Comparison of ENCODE assay signal across 26 cellular contexts in genomic region chr19:55171440-55171839, GRCh38. TPM values are rescaled to one million over a fixed set of nuclear protein-coding genes. Genes with fewer than 3 reads are reported as not detected.
"Had no signal": no experiment of that assay in that cellular context is flagged by ENCODE, and none has a peak within 500 bp of the region (broad histone marks: within the 10 kb centered on the region; RNA-seq: fewer than 3 reads in every experiment).

No MANE protein-coding gene starts in this region.

- H3K36me3 Mint-ChIP-seq: T-cell had no signal

- H3K27ac ChIP-seq: ascending aorta, colonic mucosa, dorsolateral prefrontal cortex, esophagus squamous epithelium, gastrocnemius medialis, heart left ventricle, sigmoid colon, transverse colon, vagina had no signal

- H3K4me3 ChIP-seq: ascending aorta, colonic mucosa, dorsolateral prefrontal cortex, esophagus squamous epithelium, gastrocnemius medialis, heart left ventricle, sigmoid colon, smooth muscle cell, transverse colon, vagina had no signal

- H3K27ac Mint-ChIP-seq: activated B cell treated with CpG ODN at 0.5 μM for 24 hours; activated CD4-positive, alpha-beta T cell treated with anti-CD3 and anti-CD28 coated beads for 36 hours; activated naive CD4-positive, alpha-beta T cell treated with anti-CD3 and anti-CD28 coated beads, Interleukin-2, amount 10 ng/mL, durations not matched to agents 7 days and 5 days; activated T-cell treated with anti-CD3 and anti-CD28 coated beads, Interleukin-2, amount 50 U/mL, for 72 hours; memory B cell; stimulated activated naive B cell treated with anti-CD40 and anti-IgM and Interleukin-4, amounts not matched to agents 10 μg/mL and 1 μg/mL and 100 μg/mL, for 72 hours had no signal

- ATAC-seq: activated CD4-positive, alpha-beta T cell treated with anti-CD3 and anti-CD28 coated beads for 36 hours; activated T-cell treated with anti-CD3 and anti-CD28 coated beads, Interleukin-2, amount 50 U/mL, for 72 hours; gastrocnemius medialis; heart left ventricle; left colon; stimulated activated naive B cell treated with anti-CD40 and anti-IgM and Interleukin-4, amounts not matched to agents 10 μg/mL and 1 μg/mL and 100 μg/mL, for 72 hours; T-cell had no signal

- DNase-seq: activated B cell treated with CpG ODN at 0.5 μM for 24 hours; activated CD4-positive, alpha-beta T cell treated with anti-CD3 and anti-CD28 coated beads for 36 hours; activated CD4-positive, alpha-beta T cell treated with anti-CD3 and anti-CD28 coated beads, Interleukin-2, amount 50 U/mL, for 48 hours; activated effector memory CD4-positive, alpha-beta T cell treated with Interleukin-2 at 50 U/mL for 16 hours; activated naive CD4-positive, alpha-beta T cell treated with anti-CD3 and anti-CD28 coated beads, Interleukin-2, amount 10 ng/mL, durations not matched to agents 7 days and 5 days; activated T-cell treated with anti-CD3 and anti-CD28 coated beads, Interleukin-2, amount 50 U/mL, for 72 hours; colonic mucosa; dorsolateral prefrontal cortex; esophagus squamous epithelium; gastrocnemius medialis; heart left ventricle; left colon; retina; sigmoid colon; stimulated activated CD4-positive, alpha-beta T cell treated with anti-CD3 and anti-CD28 coated beads, Interleukin-15, amount 100 ng/mL, for 24 hours; stimulated activated naive B cell treated with anti-CD40 and anti-IgM and Interleukin-4, amounts not matched to agents 10 μg/mL and 1 μg/mL and 100 μg/mL, for 72 hours; T-cell; T-helper 9 cell; transverse colon had no signal

- H3K36me3 ChIP-seq: ascending aorta, colonic mucosa, esophagus squamous epithelium, gastrocnemius medialis, heart left ventricle, sigmoid colon, transverse colon, vagina had no signal

- H3K9me3 Mint-ChIP-seq: activated T-cell treated with anti-CD3 and anti-CD28 coated beads, Interleukin-2, amount 50 U/mL, for 72 hours; T-cell had no signal

- H3K4me3 Mint-ChIP-seq: activated B cell treated with CpG ODN at 0.5 μM for 24 hours; activated CD4-positive, alpha-beta T cell treated with anti-CD3 and anti-CD28 coated beads for 36 hours; activated naive CD4-positive, alpha-beta T cell treated with anti-CD3 and anti-CD28 coated beads, Interleukin-2, amount 10 ng/mL, durations not matched to agents 7 days and 5 days; memory B cell had no signal

- H3K9me3 ChIP-seq: ascending aorta, colonic mucosa, esophagus squamous epithelium, gastrocnemius medialis, heart left ventricle, sigmoid colon, transverse colon, vagina had no signal

RNA-seq across cellular contexts. Expression of gene DNAAF3, which starts 5.0 kb away (rescaled TPM):
- total RNA-seq: activated B cell treated with CpG ODN at 0.5 μM for 24 hours, ascending aorta, posterior vena cava, sigmoid colon, T-cell had no signal

RNA-seq across cellular contexts. Expression of gene SYT5, which starts 8.6 kb away (rescaled TPM):
- total RNA-seq: activated B cell treated with CpG ODN at 0.5 μM for 24 hours, ascending aorta, gastrocnemius medialis, osteoblast, posterior vena cava, smooth muscle cell, vagina had no signal
- polyA plus RNA-seq: heart left ventricle, smooth muscle cell had no signal

RNA-seq across cellular contexts. Expression of gene TNNI3, which starts 13.9 kb away (rescaled TPM):
- total RNA-seq: activated B cell treated with CpG ODN at 0.5 μM for 24 hours, ascending aorta, esophagus squamous epithelium, osteoblast, posterior vena cava, sigmoid colon, smooth muscle cell, T-cell, transverse colon, vagina had no signal

RNA-seq across cellular contexts. Expression of gene TNNT1, which starts 22.4 kb away (rescaled TPM):
- total RNA-seq: activated B cell treated with CpG ODN at 0.5 μM for 24 hours, ascending aorta, osteoblast, posterior vena cava had no signal

RNA-seq across cellular contexts. Expression of gene PTPRH, which starts 37.9 kb away (rescaled TPM):
- total RNA-seq: activated B cell treated with CpG ODN at 0.5 μM for 24 hours; activated CD4-positive, alpha-beta T cell treated with anti-CD3 and anti-CD28 coated beads for 36 hours; activated T-cell treated with anti-CD3 and anti-CD28 coated beads, Interleukin-2, amount 50 U/mL, for 72 hours; temporal lobe had no signal
- polyA plus RNA-seq: smooth muscle cell had no signal
